Comparison of ENCODE assay signal across 1 cellular context in the genomic region with DNA sequence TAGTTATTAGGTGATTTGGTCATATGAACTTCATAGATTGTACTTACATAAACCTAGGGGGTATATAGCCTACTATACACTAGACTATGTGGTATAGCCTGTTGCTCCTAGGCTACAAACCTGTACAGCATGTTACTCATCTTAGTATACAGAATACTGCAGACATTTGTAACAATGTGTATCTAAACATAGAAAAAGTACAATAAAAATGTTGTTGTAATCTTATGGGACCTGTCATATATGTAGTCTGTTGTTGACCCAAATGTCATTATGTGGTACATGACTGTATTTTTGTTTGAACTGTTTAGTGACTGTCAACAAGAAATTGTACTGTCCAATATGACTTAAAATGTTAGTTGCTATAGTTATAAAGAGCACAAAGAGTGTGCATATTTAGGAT.
TF ChIP-seq lines count a peak whose summit lies in the region.

No MANE protein-coding gene starts in this region.

TF ChIP-seq in K562, 482 proteins besides CTCF, POLR2A, EP300 and RAD21:
- no peak for TF ChIP-seq MECOM (CRISPR knock-in tag; IDR thresholded peaks at IDR 0.05)
- no peak for TF ChIP-seq ZNF644 (tag; IDR thresholded peaks at IDR 0.05; ENCODE audit: low read depth)
- no peak for TF ChIP-seq ZBTB8A (IDR thresholded peaks at IDR 0.05; ENCODE audit: partially characterized antibody)
- TF ChIP-seq POLR3G (IDR thresholded peaks at IDR 0.05; ENCODE audit: extremely low read depth, insufficient read length, insufficient replicate concordance) = no peak
- no peak for TF ChIP-seq ZNF140 (CRISPR knock-in tag; IDR thresholded peaks at IDR 0.05)
- TF ChIP-seq EGR1 (conservative IDR thresholded peaks at IDR 0.05) = no peak
- TF ChIP-seq GMEB1 (CRISPR knock-in tag; IDR thresholded peaks at IDR 0.05) = no peak
- no peak for TF ChIP-seq RB1 (IDR thresholded peaks at IDR 0.05; ENCODE audit: low read depth)
- no peak for TF ChIP-seq ZBTB34 (CRISPR knock-in tag; IDR thresholded peaks at IDR 0.05)
- TF ChIP-seq RUNX1 (IDR thresholded peaks at IDR 0.05; ENCODE audit: low read depth) = no peak
- TF ChIP-seq, protein P1, sequence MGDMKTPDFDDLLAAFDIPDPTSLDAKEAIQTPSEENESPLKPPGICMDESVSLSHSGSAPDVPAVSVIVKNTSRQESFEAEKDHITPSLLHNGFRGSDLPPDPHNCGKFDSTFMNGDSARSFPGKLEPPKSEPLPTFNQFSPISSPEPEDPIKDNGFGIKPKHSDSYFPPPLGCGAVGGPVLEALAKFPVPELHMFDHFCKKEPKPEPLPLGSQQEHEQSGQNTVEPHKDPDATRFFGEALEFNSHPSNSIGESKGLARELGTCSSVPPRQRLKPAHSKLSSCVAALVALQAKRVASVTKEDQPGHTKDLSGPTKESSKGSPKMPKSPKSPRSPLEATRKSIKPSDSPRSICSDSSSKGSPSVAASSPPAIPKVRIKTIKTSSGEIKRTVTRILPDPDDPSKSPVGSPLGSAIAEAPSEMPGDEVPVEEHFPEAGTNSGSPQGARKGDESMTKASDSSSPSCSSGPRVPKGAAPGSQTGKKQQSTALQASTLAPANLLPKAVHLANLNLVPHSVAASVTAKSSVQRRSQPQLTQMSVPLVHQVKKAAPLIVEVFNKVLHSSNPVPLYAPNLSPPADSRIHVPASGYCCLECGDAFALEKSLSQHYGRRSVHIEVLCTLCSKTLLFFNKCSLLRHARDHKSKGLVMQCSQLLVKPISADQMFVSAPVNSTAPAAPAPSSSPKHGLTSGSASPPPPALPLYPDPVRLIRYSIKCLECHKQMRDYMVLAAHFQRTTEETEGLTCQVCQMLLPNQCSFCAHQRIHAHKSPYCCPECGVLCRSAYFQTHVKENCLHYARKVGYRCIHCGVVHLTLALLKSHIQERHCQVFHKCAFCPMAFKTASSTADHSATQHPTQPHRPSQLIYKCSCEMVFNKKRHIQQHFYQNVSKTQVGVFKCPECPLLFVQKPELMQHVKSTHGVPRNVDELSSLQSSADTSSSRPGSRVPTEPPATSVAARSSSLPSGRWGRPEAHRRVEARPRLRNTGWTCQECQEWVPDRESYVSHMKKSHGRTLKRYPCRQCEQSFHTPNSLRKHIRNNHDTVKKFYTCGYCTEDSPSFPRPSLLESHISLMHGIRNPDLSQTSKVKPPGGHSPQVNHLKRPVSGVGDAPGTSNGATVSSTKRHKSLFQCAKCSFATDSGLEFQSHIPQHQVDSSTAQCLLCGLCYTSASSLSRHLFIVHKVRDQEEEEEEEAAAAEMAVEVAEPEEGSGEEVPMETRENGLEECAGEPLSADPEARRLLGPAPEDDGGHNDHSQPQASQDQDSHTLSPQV (IDR thresholded peaks at IDR 0.05) = no peak
- no peak for TF ChIP-seq ZBTB1 (CRISPR knock-in tag; IDR thresholded peaks at IDR 0.05; ENCODE audit: borderline replicate concordance, low read depth)
- TF ChIP-seq ESRRA (IDR thresholded peaks at IDR 0.05; ENCODE audit: borderline replicate concordance, low read depth) = no peak
- no peak for TF ChIP-seq BRCA1 (IDR thresholded peaks at IDR 0.05)
- TF ChIP-seq BRCA1 (CRISPR knock-in tag; IDR thresholded peaks at IDR 0.05) = no peak
- no peak for TF ChIP-seq HMGN3 (IDR thresholded peaks at IDR 0.05; ENCODE audit: borderline replicate concordance, extremely low read depth, insufficient read length, low read depth, low read length)
- no peak for TF ChIP-seq MAZ (CRISPR knock-in tag; conservative IDR thresholded peaks at IDR 0.05 in 1 of 2, IDR thresholded peaks at IDR 0.05 in 1 of 2)
